Comparison of ENCODE assay signal across 21 cellular contexts in the genomic region with DNA sequence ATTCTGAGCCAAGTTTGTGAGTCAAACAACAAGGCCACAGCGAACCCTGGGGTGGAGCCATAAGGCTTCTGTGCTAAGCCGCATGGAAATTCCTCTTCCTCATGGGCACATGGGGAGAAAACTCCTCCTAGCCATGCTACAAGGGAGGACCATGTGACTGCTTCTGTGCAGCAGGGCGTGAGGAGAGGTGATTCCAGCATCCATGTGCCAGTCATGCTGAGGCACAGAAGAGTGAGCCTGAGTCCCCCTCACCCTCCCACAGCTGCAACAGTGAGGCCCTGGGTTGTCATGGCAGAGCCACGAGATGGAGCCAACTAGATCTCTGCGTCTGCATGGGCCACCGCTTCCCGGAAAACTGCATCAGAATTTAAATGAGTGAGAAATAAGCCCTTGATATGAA.
A peak's percentile ranks its signal among the peaks of the same experiment; 100 is the strongest.
DNase-seq lines count a peak whose midpoint lies in the region; ATAC-seq and TF ChIP-seq lines count a peak whose summit lies in the region.
"Had no signal": no experiment of that assay in that cellular context is flagged by ENCODE, and none has a peak within 500 bp of the region (broad histone marks: within the 10 kb centered on the region; RNA-seq: fewer than 3 reads in every experiment).

No MANE protein-coding gene starts in this region.

- TF ChIP-seq CTCF in epithelial cell of proximal tubule (conservative IDR thresholded peaks at IDR 0.05; ENCODE audit: low read depth, low read length): peak; percentile 12

- H3K36me3 ChIP-seq in mesendoderm (ENCODE audit: control insufficient read depth, insufficient read depth, low read length): no peaks in the 10 kb centered on the region
- H3K36me3 ChIP-seq: SJCRH30 had no signal

- no peak overlapping the region for H2BK120ac ChIP-seq in mesendoderm (ENCODE audit: low read depth, low read length)

- no peak overlapping the region for H3K23ac ChIP-seq in mesendoderm (ENCODE audit: low read length)

- H3K9ac ChIP-seq in mesendoderm (ENCODE audit: low read length): no peak overlapping the region

- H3K56ac ChIP-seq in mesendoderm (ENCODE audit: low read length): no peak overlapping the region

- H3K27ac ChIP-seq in mesendoderm (ENCODE audit: low read depth, low read length): no peak overlapping the region
- H3K27ac ChIP-seq: SJCRH30 had no signal

- H3K4me1 Mint-ChIP-seq in natural killer cell treated with Interleukin-12 subunit alpha and Interleukin-12 subunit beta and Interleukin-15 and Interleukin-18, amount 100 ng/mL, for 72 hours (ENCODE audit: low read depth in 2 of 2): no peaks in the 10 kb centered on the region
- H3K4me1 Mint-ChIP-seq in activated CD4-positive, alpha-beta T cell treated with anti-CD3 and anti-CD28 coated beads, Interleukin-2, amount 10 ng/mL, durations not matched to agents 24 days and 14 days: no peaks in the 10 kb centered on the region
- H3K4me1 Mint-ChIP-seq: CD4-positive, CD25-positive, alpha-beta regulatory T cell had no signal

- no peak for ATAC-seq in natural killer cell treated with Interleukin-12 subunit alpha and Interleukin-12 subunit beta and Interleukin-15 and Interleukin-18, amount 100 ng/mL, for 72 hours
- ATAC-seq: GM12878, Panc1 had no signal

- H2BK5ac ChIP-seq in mesendoderm (ENCODE audit: low read length): no peak overlapping the region

- H3K36me3 Mint-ChIP-seq in natural killer cell treated with Interleukin-12 subunit alpha and Interleukin-12 subunit beta and Interleukin-15 and Interleukin-18, amount 100 ng/mL, for 72 hours: no peaks in the 10 kb centered on the region
- no peaks in the 10 kb centered on the region for H3K36me3 Mint-ChIP-seq in activated CD4-positive, alpha-beta T cell treated with anti-CD3 and anti-CD28 coated beads, Interleukin-2, amount 10 ng/mL, durations not matched to agents 24 days and 14 days (ENCODE audit: low read depth)
- H3K36me3 Mint-ChIP-seq: CD4-positive, CD25-positive, alpha-beta regulatory T cell had no signal

- H3K9me3 Mint-ChIP-seq in natural killer cell treated with Interleukin-12 subunit alpha and Interleukin-12 subunit beta and Interleukin-15 and Interleukin-18, amount 100 ng/mL, for 72 hours: no peaks in the 10 kb centered on the region
- no peaks in the 10 kb centered on the region for H3K9me3 Mint-ChIP-seq in activated CD4-positive, alpha-beta T cell treated with anti-CD3 and anti-CD28 coated beads, Interleukin-2, amount 10 ng/mL, durations not matched to agents 24 days and 14 days

- no peak overlapping the region for H3K4me3 ChIP-seq in epithelial cell of proximal tubule (ENCODE audit: low read depth, low read length)
- no peak overlapping the region for H3K4me3 ChIP-seq in mesendoderm (ENCODE audit: low read length)
- H3K4me3 ChIP-seq: GM12878, SJCRH30 had no signal

- no peak overlapping the region for H2BK15ac ChIP-seq in mesendoderm (replicated peaks; ENCODE audit: low read depth)

- H4K5ac ChIP-seq in mesendoderm (ENCODE audit: low read length): no peak overlapping the region

- no CpG with 5 or more reads among the region's 7 CpGs for WGBS in mesendoderm (ENCODE audit: extremely low coverage, insufficient coverage, low lambda C conversion rate)

- no peak overlapping the region for H3K27ac Mint-ChIP-seq in natural killer cell treated with Interleukin-12 subunit alpha and Interleukin-12 subunit beta and Interleukin-15 and Interleukin-18, amount 100 ng/mL, for 72 hours
- no peak overlapping the region for H3K27ac Mint-ChIP-seq in activated CD4-positive, alpha-beta T cell treated with anti-CD3 and anti-CD28 coated beads, Interleukin-2, amount 10 ng/mL, durations not matched to agents 24 days and 14 days
- H3K27ac Mint-ChIP-seq: CD4-positive, CD25-positive, alpha-beta regulatory T cell had no signal

- no peaks in the 10 kb centered on the region for H3K4me1 ChIP-seq in mesendoderm (ENCODE audit: control insufficient read depth, low read depth, low read length)
- H3K4me1 ChIP-seq: SJCRH30 had no signal

- H3K79me1 ChIP-seq in mesendoderm (ENCODE audit: low read length): no peaks in the 10 kb centered on the region

- H3K4me2 ChIP-seq in mesendoderm (ENCODE audit: low read length): no peak overlapping the region

- H3K27me3 ChIP-seq in mesendoderm (ENCODE audit: insufficient read depth, low read length, poor library complexity): no peaks in the 10 kb centered on the region
- H3K27me3 ChIP-seq: SJCRH30 had no signal

- DNase-seq in HT1080 (ENCODE audit: low read depth): peak; percentile 15
- no peak for DNase-seq in epithelial cell of proximal tubule (ENCODE audit: low read depth)
- DNase-seq in mesendoderm: peak; percentile 6
- peak; percentile 57 for DNase-seq in retina
- DNase-seq in Kasumi-1 (lab: John Stamatoyannopoulos, UW): no peak
- no peak for DNase-seq in natural killer cell treated with Interleukin-12 subunit alpha and Interleukin-12 subunit beta and Interleukin-15 and Interleukin-18, amount 100 ng/mL, for 72 hours (ENCODE audit: low spot score)
- no peak for DNase-seq in activated CD4-positive, alpha-beta T cell treated with anti-CD3 and anti-CD28 coated beads, Interleukin-2, amount 10 ng/mL, durations not matched to agents 24 days and 14 days
- DNase-seq: CD4-positive, CD25-positive, alpha-beta regulatory T cell; COR-L47; DMS 273 treated with DMSO at 0.1 percent for 48 hours; DND-41; KBM-7; NCI-H1092; NCI-H1436 treated with DMSO at 0.1 percent for 48 hours; NCI-H1930; NCI-H345; NCI-H524; NCI-H82 had no signal

- no peaks in the 10 kb centered on the region for H3K27me3 Mint-ChIP-seq in natural killer cell treated with Interleukin-12 subunit alpha and Interleukin-12 subunit beta and Interleukin-15 and Interleukin-18, amount 100 ng/mL, for 72 hours
- no peaks in the 10 kb centered on the region for H3K27me3 Mint-ChIP-seq in activated CD4-positive, alpha-beta T cell treated with anti-CD3 and anti-CD28 coated beads, Interleukin-2, amount 10 ng/mL, durations not matched to agents 24 days and 14 days
- H3K27me3 Mint-ChIP-seq: CD4-positive, CD25-positive, alpha-beta regulatory T cell had no signal

- H3K4me3 Mint-ChIP-seq in natural killer cell treated with Interleukin-12 subunit alpha and Interleukin-12 subunit beta and Interleukin-15 and Interleukin-18, amount 100 ng/mL, for 72 hours: no peak overlapping the region
- no peak overlapping the region for H3K4me3 Mint-ChIP-seq in activated CD4-positive, alpha-beta T cell treated with anti-CD3 and anti-CD28 coated beads, Interleukin-2, amount 10 ng/mL, durations not matched to agents 24 days and 14 days
- H3K4me3 Mint-ChIP-seq: CD4-positive, CD25-positive, alpha-beta regulatory T cell had no signal

- H3K79me2 ChIP-seq in mesendoderm (ENCODE audit: control insufficient read depth, insufficient read depth, low read length): no peaks in the 10 kb centered on the region

- H4K8ac ChIP-seq in mesendoderm (ENCODE audit: low read depth, low read length): no peak overlapping the region

- intact Hi-C loops in activated CD4-positive, alpha-beta T cell treated with anti-CD3 and anti-CD28 coated beads, Interleukin-2, amount 10 ng/mL, durations not matched to agents 24 days and 14 days (cut with micrococcal nuclease): no loop called here

- no peak overlapping the region for H3K4ac ChIP-seq in mesendoderm (ENCODE audit: low read depth, low read length)

- H2AK5ac ChIP-seq in mesendoderm (ENCODE audit: low read length): no peak overlapping the region

- no peak overlapping the region for H3K18ac ChIP-seq in mesendoderm (ENCODE audit: low read length)

Comparison
In these comparisons a context has a peak if more than half of its experiments do, and no peak if none do; other contexts are left out.
1. DNase-seq: peak in HT1080 (single experiment), mesendoderm (single experiment) and retina (single experiment); none in epithelial cell of proximal tubule (single experiment), Kasumi-1 (0 of 2), natural killer cell treated with Interleukin-12 subunit alpha and Interleukin-12 subunit beta and Interleukin-15 and Interleukin-18, amount 100 ng/mL, for 72 hours (single experiment) and activated CD4-positive, alpha-beta T cell treated with anti-CD3 and anti-CD28 coated beads, Interleukin-2, amount 10 ng/mL, durations not matched to agents 24 days and 14 days (single experiment).